Comparison of ENCODE assay signal across 10 cellular contexts in the genomic region with DNA sequence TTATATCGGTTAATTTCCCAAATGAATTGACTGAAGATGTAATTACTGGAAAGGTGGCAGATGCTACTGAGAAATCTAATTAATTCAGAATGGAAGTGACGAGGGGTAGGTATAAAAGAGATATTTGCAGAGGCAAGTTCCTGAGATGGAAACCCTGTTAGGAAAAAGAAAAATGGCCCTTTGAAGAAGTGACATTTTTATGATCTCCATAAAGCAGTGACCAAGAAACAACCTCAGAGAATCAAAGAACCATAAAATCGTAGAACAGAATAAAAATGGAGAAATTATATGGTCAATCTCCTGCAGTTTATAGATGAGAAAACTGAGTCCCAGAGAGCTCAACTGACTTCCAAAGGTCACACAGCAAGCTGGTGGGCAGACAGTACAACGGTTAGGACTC.
"Had no signal": no experiment of that assay in that cellular context is flagged by ENCODE, and none has a peak within 500 bp of the region (broad histone marks: within the 10 kb centered on the region; RNA-seq: fewer than 3 reads in every experiment).

No MANE protein-coding gene starts in this region.

- H3K4me3 ChIP-seq: GM23248, HAP-1 had no signal

- H3K9me3 ChIP-seq: HAP-1 had no signal

- H3K27ac Mint-ChIP-seq: HFFc6, IgD-negative memory B cell had no signal

- H3K4me1 ChIP-seq: HAP-1 had no signal

- H3K27me3 Mint-ChIP-seq: IgD-negative memory B cell had no signal

- H3K9me3 Mint-ChIP-seq: HFFc6, IgD-negative memory B cell had no signal

- H3K4me3 Mint-ChIP-seq: HFFc6, IgD-negative memory B cell had no signal

- H3K9ac ChIP-seq: GM23248 had no signal

- ATAC-seq: HCT116, HepG2 had no signal

- DNase-seq: GM23248, GOT3, H7, HFFc6, KBM-7 had no signal

- H2AFZ ChIP-seq: GM23248 had no signal

- H3K27ac ChIP-seq: GM23248, HL-60 had no signal
